ENCODE assay signal across 29 cellular contexts in genomic region chr5:65186646-65187227, GRCh38.
DNase-seq lines count a peak whose midpoint lies in the region; ATAC-seq and TF ChIP-seq lines count a peak whose summit lies in the region.
"Had no signal": no experiment of that assay in that cellular context is flagged by ENCODE, and none has a peak within 500 bp of the region (broad histone marks: within the 10 kb centered on the region; RNA-seq: fewer than 3 reads in every experiment).

No MANE protein-coding gene starts in this region.

- H3K27me3 Mint-ChIP-seq in HFFc6 (ENCODE audit: insufficient read depth), result peaks cover 4% of the 10 kb centered on the region; the same call in 1 of the 2 replicates
- H3K27me3 Mint-ChIP-seq in immature natural killer cell (ENCODE audit: low read depth in 3 of 3), result no peaks in the 10 kb centered on the region
- no peaks in the 10 kb centered on the region for H3K27me3 Mint-ChIP-seq in activated CD8-positive, alpha-beta memory T cell treated with anti-CD3 and anti-CD28 coated beads, Interleukin-2, amount 10 ng/mL, durations not matched to agents 7 days and 5 days
- H3K27me3 Mint-ChIP-seq: activated CD8-positive, alpha-beta T cell treated with anti-CD3 and anti-CD28 coated beads for 36 hours; activated naive CD4-positive, alpha-beta T cell treated with anti-CD3 and anti-CD28 coated beads, Interleukin-2, amount 10 ng/mL, durations not matched to agents 7 days and 5 days; effector memory CD8-positive, alpha-beta T cell had no signal

- H3K9me3 Mint-ChIP-seq in HFFc6 (no peaks in the 10 kb centered on the region), immature natural killer cell (no peaks in the 10 kb centered on the region)
- H3K9me3 Mint-ChIP-seq in activated CD8-positive, alpha-beta memory T cell treated with anti-CD3 and anti-CD28 coated beads, Interleukin-2, amount 10 ng/mL, durations not matched to agents 7 days and 5 days (ENCODE audit: low read depth), result no peaks in the 10 kb centered on the region
- H3K9me3 Mint-ChIP-seq: activated CD8-positive, alpha-beta T cell treated with anti-CD3 and anti-CD28 coated beads for 36 hours; activated naive CD4-positive, alpha-beta T cell treated with anti-CD3 and anti-CD28 coated beads, Interleukin-2, amount 10 ng/mL, durations not matched to agents 7 days and 5 days; activated T-helper 17 cell treated with anti-CD3 and anti-CD28 coated beads, Interleukin-2, amount 50 U/mL, for 72 hours; effector memory CD8-positive, alpha-beta T cell; T-helper 2 cell treated with Interferon-gamma antibody and Interleukin-4, amounts not matched to agents 5 μg/mL and 100 μg/mL, for 36 hours had no signal

- TF ChIP-seq POLR2A in stomach (IDR thresholded peaks at IDR 0.05), result no peak

- ATAC-seq in activated CD8-positive, alpha-beta memory T cell treated with anti-CD3 and anti-CD28 coated beads, Interleukin-2, amount 10 ng/mL, durations not matched to agents 7 days and 5 days, result no peak
- ATAC-seq: activated CD8-positive, alpha-beta T cell treated with anti-CD3 and anti-CD28 coated beads for 36 hours; activated T-helper 17 cell treated with anti-CD3 and anti-CD28 coated beads, Interleukin-2, amount 50 U/mL, for 72 hours; effector memory CD8-positive, alpha-beta T cell; esophagus mucosa; HepG2; Panc1; right lobe of liver had no signal

- H3K36me3 Mint-ChIP-seq in HFFc6 (ENCODE audit: low read depth) (peaks cover 51% of the 10 kb centered on the region), immature natural killer cell (no peaks in the 10 kb centered on the region)
- peaks cover 4% of the 10 kb centered on the region for H3K36me3 Mint-ChIP-seq in activated CD8-positive, alpha-beta memory T cell treated with anti-CD3 and anti-CD28 coated beads, Interleukin-2, amount 10 ng/mL, durations not matched to agents 7 days and 5 days
- H3K36me3 Mint-ChIP-seq: activated naive CD4-positive, alpha-beta T cell treated with anti-CD3 and anti-CD28 coated beads, Interleukin-2, amount 10 ng/mL, durations not matched to agents 7 days and 5 days had no signal

- H3K9me3 ChIP-seq in stomach, result no peaks in the 10 kb centered on the region
- H3K9me3 ChIP-seq: adrenal gland, BLaER1, right lobe of liver, tibial nerve had no signal

- 70 to 82% (median 81%) methylated on average over 2 of the region's 2 CpGs for WGBS in stomach, 5 donors

- H3K27ac Mint-ChIP-seq in HFFc6 (peak overlapping the region; percentile 92), immature natural killer cell (no peak overlapping the region)
- no peak overlapping the region for H3K27ac Mint-ChIP-seq in activated CD8-positive, alpha-beta memory T cell treated with anti-CD3 and anti-CD28 coated beads, Interleukin-2, amount 10 ng/mL, durations not matched to agents 7 days and 5 days
- H3K27ac Mint-ChIP-seq: activated CD8-positive, alpha-beta T cell treated with anti-CD3 and anti-CD28 coated beads for 36 hours; activated naive CD4-positive, alpha-beta T cell treated with anti-CD3 and anti-CD28 coated beads, Interleukin-2, amount 10 ng/mL, durations not matched to agents 7 days and 5 days; activated T-helper 17 cell treated with anti-CD3 and anti-CD28 coated beads, Interleukin-2, amount 50 U/mL, for 72 hours; effector memory CD8-positive, alpha-beta T cell; T-helper 2 cell treated with Interferon-gamma antibody and Interleukin-4, amounts not matched to agents 5 μg/mL and 100 μg/mL, for 36 hours had no signal

- intact Hi-C loops in stomach (cut with DNase I; ENCODE audit: low total_unique reads), result no loop called here

- no peak overlapping the region for H3K4me3 ChIP-seq in fibroblast of pulmonary artery (replicated peaks; ENCODE audit: low read depth, low read length)
- no peak overlapping the region for H3K4me3 ChIP-seq in stomach
- H3K4me3 ChIP-seq: adrenal gland, BLaER1, right lobe of liver, tibial nerve had no signal

- H3K4me1 Mint-ChIP-seq in HFFc6 (ENCODE audit: low read depth) (peaks cover 75% of the 10 kb centered on the region), immature natural killer cell (no peaks in the 10 kb centered on the region)
- H3K4me1 Mint-ChIP-seq in activated CD8-positive, alpha-beta memory T cell treated with anti-CD3 and anti-CD28 coated beads, Interleukin-2, amount 10 ng/mL, durations not matched to agents 7 days and 5 days, result peaks cover 10% of the 10 kb centered on the region

- H3K4me1 ChIP-seq in stomach, result no peaks in the 10 kb centered on the region
- H3K4me1 ChIP-seq: adrenal gland, BLaER1, right lobe of liver had no signal

- no peak for TF ChIP-seq CTCF in HFFc6 (IDR thresholded peaks at IDR 0.05)
- TF ChIP-seq CTCF in fibroblast of pulmonary artery (IDR thresholded peaks at IDR 0.05; ENCODE audit: low read length, missing control alignments), result no peak
- no peak for TF ChIP-seq CTCF in stomach (IDR thresholded peaks at IDR 0.05)

- TF ChIP-seq EP300 in stomach (IDR thresholded peaks at IDR 0.05), result no peak

- DNase-seq in HFFc6 (no peak), astrocyte of the hippocampus (ENCODE audit: low read depth, low spot score) (peak; percentile 39), fibroblast of pulmonary artery (ENCODE audit: low read depth) (peak; percentile 44), renal cortical epithelial cell (ENCODE audit: low read depth) (peak; percentile 22), NCI-H82 (lab: John Stamatoyannopoulos, UW) (no peak), immature natural killer cell (no peak), stomach (no peak)
- no peak for DNase-seq in activated CD8-positive, alpha-beta memory T cell treated with anti-CD3 and anti-CD28 coated beads, Interleukin-2, amount 10 ng/mL, durations not matched to agents 7 days and 5 days
- DNase-seq: activated CD8-positive, alpha-beta T cell treated with anti-CD3 and anti-CD28 coated beads for 36 hours; activated naive CD4-positive, alpha-beta T cell treated with anti-CD3 and anti-CD28 coated beads, Interleukin-2, amount 10 ng/mL, durations not matched to agents 7 days and 5 days; adrenal gland; effector memory CD8-positive, alpha-beta T cell; foreskin melanocyte; HCEC 1CT; Karpas-422; mesenchymal stem cell; NCI-H1436; NCI-H2081 treated with DMSO at 0.1 percent for 48 hours; NCI-H226; right lobe of liver; SHP77 treated with DMSO at 0.1 percent for 48 hours; stimulated activated CD4-positive, alpha-beta T cell treated with anti-CD3 and anti-CD28 coated beads, Interleukin-4, amount 100 ng/mL, for 24 hours had no signal

- H3K27ac ChIP-seq in stomach, result no peak overlapping the region
- H3K27ac ChIP-seq: adrenal gland, BLaER1, right lobe of liver, tibial nerve had no signal

- H3K27me3 ChIP-seq in stomach, result no peaks in the 10 kb centered on the region
- H3K27me3 ChIP-seq: adrenal gland, BLaER1, right lobe of liver, tibial nerve had no signal

- no peaks in the 10 kb centered on the region for H3K36me3 ChIP-seq in stomach
- H3K36me3 ChIP-seq: adrenal gland, BLaER1, right lobe of liver, tibial nerve had no signal

- CTCF ChIA-PET in activated CD8-positive, alpha-beta memory T cell treated with anti-CD3 and anti-CD28 coated beads, Interleukin-2, amount 10 ng/mL, durations not matched to agents 7 days and 5 days (lab: Charles Lee), result no interaction called here

- H3K4me3 Mint-ChIP-seq in HFFc6, result no peak overlapping the region
- no peak overlapping the region for H3K4me3 Mint-ChIP-seq in immature natural killer cell
- H3K4me3 Mint-ChIP-seq in activated CD8-positive, alpha-beta memory T cell treated with anti-CD3 and anti-CD28 coated beads, Interleukin-2, amount 10 ng/mL, durations not matched to agents 7 days and 5 days, result no peak overlapping the region
- H3K4me3 Mint-ChIP-seq: activated CD8-positive, alpha-beta T cell treated with anti-CD3 and anti-CD28 coated beads for 36 hours; activated naive CD4-positive, alpha-beta T cell treated with anti-CD3 and anti-CD28 coated beads, Interleukin-2, amount 10 ng/mL, durations not matched to agents 7 days and 5 days; activated T-helper 17 cell treated with anti-CD3 and anti-CD28 coated beads, Interleukin-2, amount 50 U/mL, for 72 hours; effector memory CD8-positive, alpha-beta T cell; T-helper 2 cell treated with Interferon-gamma antibody and Interleukin-4, amounts not matched to agents 5 μg/mL and 100 μg/mL, for 36 hours had no signal

Comparison
In these comparisons a context has a peak if more than half of its experiments do, and no peak if none do; other contexts are left out.
1. DNase-seq: peak in astrocyte of the hippocampus (single experiment), fibroblast of pulmonary artery (single experiment) and renal cortical epithelial cell (single experiment); none in HFFc6 (single experiment), NCI-H82 (single experiment), immature natural killer cell (0 of 3), activated CD8-positive, alpha-beta memory T cell treated with anti-CD3 and anti-CD28 coated beads, Interleukin-2, amount 10 ng/mL, durations not matched to agents 7 days and 5 days (single experiment) and stomach (single experiment).